10 cellular contexts compared by ENCODE assay signal in genomic region chr1:243420968-243421675, GRCh38.
DNase-seq lines count a peak whose midpoint lies in the region; ATAC-seq, FAIRE-seq and TF ChIP-seq lines count a peak whose summit lies in the region.
"Had no signal": no experiment of that assay in that cellular context is flagged by ENCODE, and none has a peak within 500 bp of the region (broad histone marks: within the 10 kb centered on the region; RNA-seq: fewer than 3 reads in every experiment).

No MANE protein-coding gene starts in this region.

- H3K79me2 ChIP-seq in GM12878 (ENCODE audit: control insufficient read depth, insufficient read depth, low read length) = no peaks in the 10 kb centered on the region

- H3K27ac Mint-ChIP-seq in IgD-negative memory B cell (no peak overlapping the region), nephron progenitor cell (peak overlapping the region; percentile 3)

- peaks cover 0 to 9% (median 0%) of the 10 kb centered on the region in 3 donors for H3K4me1 Mint-ChIP-seq in IgD-negative memory B cell
- peaks cover 13% of the 10 kb centered on the region for H3K4me1 Mint-ChIP-seq in nephron progenitor cell
- H3K4me1 Mint-ChIP-seq: neural crest cell had no signal

- BruUV-seq in GM12878 (replicated peaks; lab: Mats Ljungman, UMichigan) = no TSS peak

- ATAC-seq in GM12878 (no peak), HG03175 (IDR thresholded peaks at IDR 0.05; ENCODE audit: unreplicated experiment) (no peak)

- in situ Hi-C loops in GM12878 (cut with MboI) = no loop called here

- H3K9me3 Mint-ChIP-seq in IgD-negative memory B cell = no peaks in the 10 kb centered on the region
- H3K9me3 Mint-ChIP-seq in nephron progenitor cell = no peaks in the 10 kb centered on the region
- H3K9me3 Mint-ChIP-seq: neural crest cell had no signal

- peak overlapping the region in 3 of 4 donors; percentile 4 to 63 (median 27) for H3K4me3 Mint-ChIP-seq in IgD-negative memory B cell
- no peak overlapping the region for H3K4me3 Mint-ChIP-seq in nephron progenitor cell
- H3K4me3 Mint-ChIP-seq: neural crest cell had no signal

- CTCF ChIA-PET in GM12878 (lab: Yijun Ruan, JAX) = interaction anchor here (1.1 to 1.4 kb wide), 2 partner anchors 77 to 78 kb away, joined by 4 to 5 read pairs; no protein-coding TSS in a partner anchor

- H2AFZ ChIP-seq in GM12878 (ENCODE audit: control insufficient read depth, low read depth, low read length) = peak overlapping the region; percentile 72

- H3K4me1 ChIP-seq in BLaER1 treated with 17β-estradiol and CSF1 and Interleukin-3, amounts not matched to agents 10 nM and 100 nM = peaks cover 24 to 31% (median 28%) of the 10 kb centered on the region in 10 experiments
- peaks cover 13% of the 10 kb centered on the region for H3K4me1 ChIP-seq in GM12878 (ENCODE audit: control insufficient read depth, insufficient read depth, low read length)

- H3K9ac ChIP-seq in BLaER1 treated with 17β-estradiol and CSF1 and Interleukin-3, amounts not matched to agents 10 nM and 100 nM = peak overlapping the region; percentile 59 to 79 (median 68)
- H3K9ac ChIP-seq in GM12878 (ENCODE audit: control insufficient read depth, insufficient read depth, low read length) = peak overlapping the region; percentile 15; the same call in 1 of the 2 replicates

- peak overlapping the region; percentile 75 to 97 (median 88) for H3K4me2 ChIP-seq in BLaER1 treated with 17β-estradiol and CSF1 and Interleukin-3, amounts not matched to agents 10 nM and 100 nM
- peak overlapping the region; percentile 69 for H3K4me2 ChIP-seq in GM12878 (ENCODE audit: control insufficient read depth, insufficient read depth)

- no peaks in the 10 kb centered on the region for H4K20me1 ChIP-seq in BLaER1 treated with 17β-estradiol and CSF1 and Interleukin-3, amounts not matched to agents 10 nM and 100 nM
- no peaks in the 10 kb centered on the region for H4K20me1 ChIP-seq in GM12878 (ENCODE audit: control insufficient read depth, insufficient read depth)

- no peaks in the 10 kb centered on the region for H3K27me3 ChIP-seq in BLaER1 treated with 17β-estradiol and CSF1 and Interleukin-3, amounts not matched to agents 10 nM and 100 nM
- H3K27me3 ChIP-seq in GM12878 (replicated peaks in 1 of 2; ENCODE audit: control insufficient read depth in 2 of 2, insufficient read depth in 2 of 2, low read length in 1 of 2) = no peaks in the 10 kb centered on the region
- H3K27me3 ChIP-seq: adrenal gland had no signal

- TF ChIP-seq CTCF in GM12878 (IDR thresholded peaks at IDR 0.05 in 2 of 3, conservative IDR thresholded peaks at IDR 0.05 in 1 of 3; ENCODE audit: control insufficient read depth in 2 of 3, extremely low read depth in 1 of 3, insufficient read depth in 1 of 3, low read depth in 3 of 3, low read length in 3 of 3) (no peak), nephron progenitor cell (IDR thresholded peaks at IDR 0.05) (no peak)

- DNase-seq in GM12878 (ENCODE audit: low read depth, low spot score) (no peak), nephron progenitor cell (no peak), AML-193 (lab: John Stamatoyannopoulos, UW) (no peak), HuH-7 (ENCODE audit: low spot score) (no peak), NK-92 (lab: John Stamatoyannopoulos, UW; ENCODE audit: unreplicated experiment) (no peak)

- TF ChIP-seq EP300 in GM12878 (IDR thresholded peaks at IDR 0.05; ENCODE audit: borderline replicate concordance in 1 of 2, control insufficient read depth in 1 of 2, low read depth in 2 of 2, low read length in 2 of 2) = no peak

- peak overlapping the region in 10 of 11 experiments; percentile 43 to 85 (median 74); a peak in 21 of 22 replicates for H3K27ac ChIP-seq in BLaER1 treated with 17β-estradiol and CSF1 and Interleukin-3, amounts not matched to agents 10 nM and 100 nM
- H3K27ac ChIP-seq in GM12878 (ENCODE audit: control insufficient read depth, insufficient read depth) = peak overlapping the region; percentile 53; the same call in 1 of the 2 replicates

- TF ChIP-seq RAD21 in GM12878 (IDR thresholded peaks at IDR 0.05; ENCODE audit: insufficient read depth, low read depth, low read length) = no peak

- intact Hi-C loops in GM12878 (cut with micrococcal nuclease; ENCODE audit: unreplicated experiment) = no loop called here

- H3K36me3 Mint-ChIP-seq in IgD-negative memory B cell = peaks cover 8% of the 10 kb centered on the region
- peaks cover 10% of the 10 kb centered on the region for H3K36me3 Mint-ChIP-seq in nephron progenitor cell (ENCODE audit: low read depth)

- SMC1A ChIA-PET in GM12878 (lab: Charles Lee; ENCODE audit: uncharacterized antibody, unreplicated experiment) = interaction anchor here (1.1 to 1.2 kb wide), 3 partner anchors 10 to 115 kb away, joined by 3 to 4 read pairs (median 4); no protein-coding TSS in a partner anchor

- peak overlapping the region; percentile 43 to 64 (median 50) for H3K4me3 ChIP-seq in BLaER1 treated with 17β-estradiol and CSF1 and Interleukin-3, amounts not matched to agents 10 nM and 100 nM
- H3K4me3 ChIP-seq in GM12878 = no peak overlapping the region
- H3K4me3 ChIP-seq: adrenal gland had no signal

- 88% methylated on average over 15 of the region's 15 CpGs for WGBS in GM12878 (ENCODE audit: insufficient coverage, insufficient replicate concordance, low lambda C conversion rate, missing lambda C conversion rate)

- H3K27me3 Mint-ChIP-seq in IgD-negative memory B cell = no peaks in the 10 kb centered on the region
- no peaks in the 10 kb centered on the region for H3K27me3 Mint-ChIP-seq in nephron progenitor cell (ENCODE audit: low read depth, poor library complexity)

- H3K9me3 ChIP-seq in BLaER1 treated with 17β-estradiol and CSF1 and Interleukin-3, amounts not matched to agents 10 nM and 100 nM (replicated peaks in 1 of 11) = 0 out of 22 replicates have a peak, but pooled peaks cover 0 to 3% (median 0%) of the 10 kb centered on the region in 11 experiments
- H3K9me3 ChIP-seq in GM12878 (replicated peaks; ENCODE audit: control insufficient read depth, insufficient read depth, low read length) = no peaks in the 10 kb centered on the region
- H3K9me3 ChIP-seq: adrenal gland had no signal

- RAD21 ChIA-PET in GM12878 (lab: Charles Lee; ENCODE audit: unreplicated experiment) = interaction anchor here (0.7 kb wide), 1 partner anchor 77 kb away, joined by 3 read pairs; no protein-coding TSS in a partner anchor

- TF ChIP-seq POLR2A in GM12878 (IDR thresholded peaks at IDR 0.05; ENCODE audit: low read depth, low read length) = no peak

- H3K36me3 ChIP-seq in BLaER1 treated with 17β-estradiol and CSF1 and Interleukin-3, amounts not matched to agents 10 nM and 100 nM = peaks cover 0 to 40% (median 8%) of the 10 kb centered on the region in 11 experiments; a peak in 15 of 22 replicates
- no peaks in the 10 kb centered on the region; a peak in 1 of 4 replicates for H3K36me3 ChIP-seq in GM12878 (ENCODE audit: control insufficient read depth in 2 of 2, insufficient read depth in 2 of 2, low read length in 1 of 2)
- H3K36me3 ChIP-seq: adrenal gland had no signal

- FAIRE-seq in GM12878 (lab: Jason Lieb, UNC) = no peak

- POLR2A ChIA-PET in GM12878 (lab: Charles Lee) = no interaction called here

TF ChIP-seq in GM12878, 131 proteins besides CTCF, POLR2A, EP300 and RAD21 (continues in another document):
- TF ChIP-seq BCL3 (IDR thresholded peaks at IDR 0.05; ENCODE audit: borderline replicate concordance, insufficient read depth, low read depth, low read length, poor library complexity, severe bottlenecking) (no peak), ZBTB4 (CRISPR knock-in tag; IDR thresholded peaks at IDR 0.05) (no peak), RFX5 (IDR thresholded peaks at IDR 0.05; ENCODE audit: low read depth, low read length) (no peak), IKZF1 (conservative IDR thresholded peaks at IDR 0.05) (no peak), YBX1 (IDR thresholded peaks at IDR 0.05) (no peak), YY1 (IDR thresholded peaks at IDR 0.05; ENCODE audit: low read depth, low read length) (no peak), FOXM1 (IDR thresholded peaks at IDR 0.05; ENCODE audit: low read depth, low read length) (no peak), SRF (IDR thresholded peaks at IDR 0.05; ENCODE audit: low read depth in 2 of 2, low read length in 2 of 2) (no peak), ZSCAN29 (IDR thresholded peaks at IDR 0.05) (no peak), RAD51 (IDR thresholded peaks at IDR 0.05) (no peak), ZBED1 (IDR thresholded peaks at IDR 0.05; ENCODE audit: borderline replicate concordance) (no peak)
